In the genomic region with DNA sequence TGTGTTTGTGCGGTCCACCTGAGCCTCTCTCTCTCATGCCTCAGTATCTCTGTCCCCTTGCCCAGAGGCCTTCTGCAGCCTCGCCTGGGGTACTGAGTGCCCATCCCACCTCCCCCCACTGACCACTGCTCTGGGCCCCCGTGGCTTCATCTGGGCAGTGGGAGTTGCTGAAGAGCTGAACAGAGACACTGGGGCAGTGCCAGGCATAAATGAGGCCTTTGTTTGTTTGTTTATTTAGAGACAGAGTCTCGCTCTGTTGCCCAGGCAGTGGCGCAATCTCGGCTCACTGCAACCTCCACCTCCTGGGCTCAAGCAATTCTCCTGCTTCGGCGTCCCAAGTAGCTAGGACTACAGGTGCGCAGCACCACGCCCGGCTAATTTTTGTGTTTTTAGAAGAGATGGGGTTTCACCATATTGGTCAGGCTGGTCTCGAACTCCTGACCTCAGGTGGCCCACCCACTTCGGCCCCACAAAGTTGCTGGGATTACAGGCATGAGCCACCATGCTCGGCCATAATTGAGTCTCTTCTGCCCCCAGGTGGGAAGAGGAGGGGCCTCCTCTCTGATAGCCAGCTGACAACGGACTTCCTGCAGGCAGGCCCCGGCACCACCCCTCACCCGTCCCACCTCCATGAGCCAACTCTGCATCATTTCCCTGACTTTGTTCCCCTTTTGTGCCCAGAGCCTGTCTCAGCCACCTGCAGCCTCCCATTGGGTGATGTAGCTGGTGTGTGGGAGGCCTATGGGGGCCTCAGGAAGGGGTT, we compare ENCODE assay signal across 16 cellular contexts. TPM values are rescaled to one million over a fixed set of nuclear protein-coding genes. Genes with fewer than 3 reads are reported as not detected.
DNase-seq lines count a peak whose midpoint lies in the region; ATAC-seq and TF ChIP-seq lines count a peak whose summit lies in the region.
"Had no signal": no experiment of that assay in that cellular context is flagged by ENCODE, and none has a peak within 500 bp of the region (broad histone marks: within the 10 kb centered on the region; RNA-seq: fewer than 3 reads in every experiment).

No MANE protein-coding gene starts in this region.

- 71% methylated on average over 1 of the region's 17 CpGs for WGBS in right lobe of liver (ENCODE audit: insufficient coverage, low coverage, low lambda C conversion rate, missing lambda C conversion rate)

- H3K36me3 Mint-ChIP-seq in activated T-cell treated with anti-CD3 and anti-CD28 coated beads, Interleukin-2, amount 50 U/mL, for 72 hours (ENCODE audit: insufficient read depth in 2 of 2) = peaks cover 3% of the 10 kb centered on the region in 2 donors
- H3K36me3 Mint-ChIP-seq: CD8-positive, alpha-beta memory T cell had no signal

- no peaks in the 10 kb centered on the region for H3K27me3 ChIP-seq in foreskin keratinocyte
- no peaks in the 10 kb centered on the region for H3K27me3 ChIP-seq in right lobe of liver
- H3K27me3 ChIP-seq: BLaER1 had no signal

- H3K4me3 Mint-ChIP-seq in activated T-cell treated with anti-CD3 and anti-CD28 coated beads, Interleukin-2, amount 50 U/mL, for 72 hours = no peak overlapping the region
- H3K4me3 Mint-ChIP-seq: CD8-positive, alpha-beta memory T cell; HFFc6 had no signal

- H3K4me1 ChIP-seq in foreskin keratinocyte = peaks cover 3% of the 10 kb centered on the region
- no peaks in the 10 kb centered on the region for H3K4me1 ChIP-seq in right lobe of liver
- H3K4me1 ChIP-seq: A549, Caco-2 had no signal

- H3K36me3 ChIP-seq in right lobe of liver = no peaks in the 10 kb centered on the region
- H3K36me3 ChIP-seq: BLaER1 had no signal

- peaks cover 7% of the 10 kb centered on the region for H3K27me3 Mint-ChIP-seq in activated T-cell treated with anti-CD3 and anti-CD28 coated beads, Interleukin-2, amount 50 U/mL, for 72 hours (ENCODE audit: low read depth)

- no peak overlapping the region for H3K27ac ChIP-seq in foreskin keratinocyte
- H3K27ac ChIP-seq in right lobe of liver = no peak overlapping the region
- H3K27ac ChIP-seq: A549, BLaER1, GM23248 had no signal

- H3K27ac Mint-ChIP-seq in activated T-cell treated with anti-CD3 and anti-CD28 coated beads, Interleukin-2, amount 50 U/mL, for 72 hours = no peak overlapping the region
- H3K27ac Mint-ChIP-seq: CD8-positive, alpha-beta memory T cell; HFFc6 had no signal

- TF ChIP-seq POLR2A in right lobe of liver (IDR thresholded peaks at IDR 0.05) = no peak

- no peaks in the 10 kb centered on the region for H3K9me3 ChIP-seq in right lobe of liver
- H3K9me3 ChIP-seq: A549, BLaER1, Caco-2 had no signal

- H3K4me3 ChIP-seq in right lobe of liver = no peak overlapping the region
- H3K4me3 ChIP-seq: A549, BLaER1, GM23248 had no signal

- DNase-seq in NCI-H69 (lab: John Stamatoyannopoulos, UW) (peak; percentile 11), foreskin keratinocyte (no peak), right lobe of liver (no peak), ecto neural progenitor cell (ENCODE audit: low spot score) (no peak)
- no peak for DNase-seq in activated CD4-positive, CD25-positive, alpha-beta regulatory T cell treated with anti-CD3 and anti-CD28 coated beads, Interleukin-2, amount 50 U/mL, for 72 hours
- DNase-seq in activated T-cell treated with anti-CD3 and anti-CD28 coated beads, Interleukin-2, amount 50 U/mL, for 72 hours = no peak
- DNase-seq: AML-193; Caco-2; CD8-positive, alpha-beta memory T cell; DMS53; GM23248; HCEC 1CT; HFFc6 had no signal

- peak; percentile 33 for TF ChIP-seq CTCF in foreskin keratinocyte (conservative IDR thresholded peaks at IDR 0.05)
- no peak for TF ChIP-seq CTCF in right lobe of liver (IDR thresholded peaks at IDR 0.05)

- intact Hi-C loops in right lobe of liver (cut with DNase I) = no loop called here

- ATAC-seq in foreskin keratinocyte (no peak), right lobe of liver (peak; percentile 28 to 78 (median 56))
- ATAC-seq in activated T-cell treated with anti-CD3 and anti-CD28 coated beads, Interleukin-2, amount 50 U/mL, for 72 hours (replicated peaks in 1 of 2) = no peak
- ATAC-seq: A549 had no signal

- peaks cover 0 to 1% of the 10 kb centered on the region in 2 donors for H3K9me3 Mint-ChIP-seq in activated T-cell treated with anti-CD3 and anti-CD28 coated beads, Interleukin-2, amount 50 U/mL, for 72 hours

- no peaks in the 10 kb centered on the region for H3K4me1 Mint-ChIP-seq in activated T-cell treated with anti-CD3 and anti-CD28 coated beads, Interleukin-2, amount 50 U/mL, for 72 hours (ENCODE audit: low read depth)
- H3K4me1 Mint-ChIP-seq: CD8-positive, alpha-beta memory T cell had no signal

RNA-seq across cellular contexts. Expression of a gene that starts 9.3 kb away (rescaled TPM):
- total RNA-seq in foreskin keratinocyte = not detected in 2 replicates
- 0.30 and 0.31 TPM in 2 replicates for polyA plus RNA-seq in foreskin keratinocyte
- total RNA-seq in right lobe of liver = under 1 TPM in 3 of 6 experiments, not detected in 3; 0.40 to 0.70 (median 0.69) TPM
- total RNA-seq in activated T-cell treated with anti-CD3 and anti-CD28 coated beads, Interleukin-2, amount 50 U/mL, for 72 hours = under 1 TPM; 0.30 to 0.77 TPM
- total RNA-seq: Caco-2, GM23248, HFFc6, HT1080 had no signal
- polyA plus RNA-seq: A549; CD8-positive, alpha-beta memory T cell; GM23248 had no signal

RNA-seq across cellular contexts. Expression of a gene that starts 10.5 kb away (rescaled TPM):
- total RNA-seq in foreskin keratinocyte = not detected in 2 replicates
- 0.06 TPM in 1 of 2 replicates, not detected in the other for polyA plus RNA-seq in foreskin keratinocyte
- total RNA-seq in right lobe of liver = not detected
- under 1 TPM in 1 of 2 donors, not detected in 1; 0.51 TPM for total RNA-seq in activated T-cell treated with anti-CD3 and anti-CD28 coated beads, Interleukin-2, amount 50 U/mL, for 72 hours
- total RNA-seq: Caco-2; CD8-positive, alpha-beta memory T cell; GM23248; HT1080 had no signal
- polyA plus RNA-seq: A549; CD8-positive, alpha-beta memory T cell; GM23248 had no signal

Comparison
In these comparisons a context has a peak if more than half of its experiments do, and no peak if none do; other contexts are left out.
1. ATAC-seq: peak in right lobe of liver (4 of 4); none in foreskin keratinocyte (single experiment) and activated T-cell treated with anti-CD3 and anti-CD28 coated beads, Interleukin-2, amount 50 U/mL, for 72 hours (0 of 2).